21 cellular contexts compared by ENCODE assay signal in genomic region chr10:11261143-11261542, GRCh38.
A peak's percentile ranks its signal among the peaks of the same experiment; 100 is the strongest.
DNase-seq lines count a peak whose midpoint lies in the region; ATAC-seq and TF ChIP-seq lines count a peak whose summit lies in the region.
"Had no signal": no experiment of that assay in that cellular context is flagged by ENCODE, and none has a peak within 500 bp of the region (broad histone marks: within the 10 kb centered on the region; RNA-seq: fewer than 3 reads in every experiment).

No MANE protein-coding gene starts in this region.

- intact Hi-C loops in heart right ventricle (cut with DNase I) (loop anchor here in 5 of 10 donors (5.0 to 10.0 kb wide), 9 partner anchors 64 to 436 kb away; partner anchors contain the start of gene CELF2 (in 1 of the 5)), left cardiac atrium (cut with DNase I) (loop anchor here in 1 of 2 donors (10.0 kb wide), 2 partner anchors 146 to 216 kb away; no protein-coding TSS in a partner anchor), activated B cell treated with CpG ODN at 0.5 μM for 24 hours (cut with micrococcal nuclease) (no loop called here), adrenal gland (cut with DNase I) (no loop called here)

- CTCF ChIA-PET in activated B cell treated with CpG ODN at 0.5 μM for 24 hours (lab: Charles Lee): no interaction called here

- H3K4me1 Mint-ChIP-seq in activated B cell treated with CpG ODN at 0.5 μM for 24 hours: peaks cover 93% of the 10 kb centered on the region
- peaks cover 42 to 57% of the 10 kb centered on the region in 2 donors for H3K4me1 Mint-ChIP-seq in effector memory CD8-positive, alpha-beta T cell (ENCODE audit: low read depth in 2 of 2)

- no peaks in the 10 kb centered on the region for H3K9me3 ChIP-seq in heart right ventricle
- H3K9me3 ChIP-seq in thoracic aorta: no peaks in the 10 kb centered on the region
- H3K9me3 ChIP-seq in adrenal gland (replicated peaks in 1 of 3): no peaks in the 10 kb centered on the region
- H3K9me3 ChIP-seq: colonic mucosa, upper lobe of left lung had no signal

- H3K27ac ChIP-seq in heart right ventricle: peak overlapping the region in 7 of 10 donors; percentile 36 to 78 (median 74)
- peak overlapping the region; percentile 1 to 2 for H3K27ac ChIP-seq in thoracic aorta
- H3K27ac ChIP-seq in adrenal gland: no peak overlapping the region
- H3K27ac ChIP-seq: colonic mucosa, neural progenitor cell, upper lobe of left lung had no signal

- peaks cover 3 to 86% (median 61%) of the 10 kb centered on the region in 9 donors for H3K4me1 ChIP-seq in heart right ventricle
- peaks cover 2 to 18% of the 10 kb centered on the region in 2 donors for H3K4me1 ChIP-seq in thoracic aorta (ENCODE audit: control insufficient read depth in 1 of 2, low read depth in 2 of 2)
- H3K4me1 ChIP-seq in adrenal gland (replicated peaks in 1 of 2): no peaks in the 10 kb centered on the region
- H3K4me1 ChIP-seq: colonic mucosa had no signal

- H3K36me3 ChIP-seq in heart right ventricle (peaks cover 0 to 92% (median 9%) of the 10 kb centered on the region in 9 donors), thoracic aorta (peaks cover 5% of the 10 kb centered on the region), adrenal gland (replicated peaks in 1 of 2) (no peaks in the 10 kb centered on the region)
- H3K36me3 ChIP-seq: colonic mucosa, neural progenitor cell had no signal

- POLR2A ChIA-PET in activated B cell treated with CpG ODN at 0.5 μM for 24 hours (lab: Charles Lee): interaction anchor here (0.6 to 1.9 kb wide), 2 partner anchors 12 to 19 kb away, joined by 3 to 5 read pairs; no protein-coding TSS in a partner anchor

- peak overlapping the region; percentile 69 for H3K27ac Mint-ChIP-seq in activated B cell treated with CpG ODN at 0.5 μM for 24 hours
- H3K27ac Mint-ChIP-seq in effector memory CD8-positive, alpha-beta T cell: peak overlapping the region; percentile 80 to 86
- H3K27ac Mint-ChIP-seq: neural progenitor cell had no signal

- no peak for DNase-seq in heart right ventricle
- DNase-seq in left cardiac atrium: no peak
- DNase-seq in activated B cell treated with CpG ODN at 0.5 μM for 24 hours: no peak
- DNase-seq in effector memory CD8-positive, alpha-beta T cell: no peak
- DNase-seq in thoracic aorta (ENCODE audit: low spot score): no peak
- DNase-seq in adrenal gland: no peak
- no peak for DNase-seq in SHP77 treated with DMSO at 0.1 percent for 48 hours (lab: John Stamatoyannopoulos, UW)
- no peak for DNase-seq in retina
- DNase-seq: activated CD4-positive, alpha-beta T cell treated with anti-CD3 and anti-CD28 coated beads, Interleukin-2, amount 50 U/mL, for 48 hours; activated effector memory CD4-positive, alpha-beta T cell treated with anti-CD3 and anti-CD28 coated beads, Interleukin-2, amount 50 U/mL, for 16 hours; colonic mucosa; EL; hippocampal formation; mesendoderm; NCI-H2081; NCI-H524; stimulated activated CD4-positive, alpha-beta T cell treated with anti-CD3 and anti-CD28 coated beads, Interleukin-15, amount 100 ng/mL, for 24 hours; stimulated activated naive CD4-positive, alpha-beta T cell; upper lobe of left lung had no signal

- no peak overlapping the region for H3K4me3 Mint-ChIP-seq in activated B cell treated with CpG ODN at 0.5 μM for 24 hours
- H3K4me3 Mint-ChIP-seq in effector memory CD8-positive, alpha-beta T cell: no peak overlapping the region
- H3K4me3 Mint-ChIP-seq: neural progenitor cell had no signal

- no peak for TF ChIP-seq POLR2A in adrenal gland (IDR thresholded peaks at IDR 0.05)

- TF ChIP-seq CTCF in heart right ventricle (IDR thresholded peaks at IDR 0.05): no peak
- TF ChIP-seq CTCF in activated B cell treated with CpG ODN at 0.5 μM for 24 hours (IDR thresholded peaks at IDR 0.05): no peak
- no peak for TF ChIP-seq CTCF in thoracic aorta (IDR thresholded peaks at IDR 0.05)
- no peak for TF ChIP-seq CTCF in adrenal gland (IDR thresholded peaks at IDR 0.05)

- H3K27me3 ChIP-seq in heart right ventricle (no peaks in the 10 kb centered on the region), thoracic aorta (replicated peaks; ENCODE audit: insufficient read depth) (no peaks in the 10 kb centered on the region), adrenal gland (no peaks in the 10 kb centered on the region)
- H3K27me3 ChIP-seq: colonic mucosa, neural progenitor cell, upper lobe of left lung had no signal

- peaks cover 89% of the 10 kb centered on the region for H3K36me3 Mint-ChIP-seq in activated B cell treated with CpG ODN at 0.5 μM for 24 hours (ENCODE audit: low read depth)
- H3K36me3 Mint-ChIP-seq in effector memory CD8-positive, alpha-beta T cell (ENCODE audit: insufficient read depth): peaks cover 87% of the 10 kb centered on the region

- 77 to 85% methylated on average over 7 of the region's 7 CpGs for WGBS in heart right ventricle, 2 donors
- 78 to 84% (median 81%) methylated on average over 7 of the region's 7 CpGs for WGBS in adrenal gland, 4 donors

- no peak overlapping the region for H3K4me3 ChIP-seq in heart right ventricle
- no peak overlapping the region for H3K4me3 ChIP-seq in thoracic aorta
- H3K4me3 ChIP-seq in adrenal gland: no peak overlapping the region
- H3K4me3 ChIP-seq: colonic mucosa, neural progenitor cell, upper lobe of left lung had no signal

- H3K27me3 Mint-ChIP-seq in activated B cell treated with CpG ODN at 0.5 μM for 24 hours: no peaks in the 10 kb centered on the region
- no peaks in the 10 kb centered on the region for H3K27me3 Mint-ChIP-seq in effector memory CD8-positive, alpha-beta T cell

- no peaks in the 10 kb centered on the region for H3K9me3 Mint-ChIP-seq in activated B cell treated with CpG ODN at 0.5 μM for 24 hours
- no peaks in the 10 kb centered on the region for H3K9me3 Mint-ChIP-seq in effector memory CD8-positive, alpha-beta T cell
- H3K9me3 Mint-ChIP-seq: neural progenitor cell had no signal

- ATAC-seq in heart right ventricle (peak in 1 of 8 donors; percentile 56), left cardiac atrium (no peak), activated B cell treated with CpG ODN at 0.5 μM for 24 hours (ENCODE audit: low read depth) (no peak), thoracic aorta (ENCODE audit: insufficient number of reproducible peaks, low FRiP score, low read depth) (no peak)
- no peak for ATAC-seq in effector memory CD8-positive, alpha-beta T cell (replicated peaks)
- ATAC-seq: HCT116 had no signal

Comparison
In these comparisons a context has a peak if more than half of its experiments do, and no peak if none do; other contexts are left out.
1. H3K27ac ChIP-seq: peak in heart right ventricle (7 of 10) and thoracic aorta (2 of 2); none in adrenal gland (0 of 5).